Comparison of ENCODE assay signal across 8 cellular contexts in genomic region chrX:19543951-19544359, GRCh38. TPM values are rescaled to one million over a fixed set of nuclear protein-coding genes. Genes with fewer than 3 reads are reported as not detected.
"Had no signal": no experiment of that assay in that cellular context is flagged by ENCODE, and none has a peak within 500 bp of the region (broad histone marks: within the 10 kb centered on the region; RNA-seq: fewer than 3 reads in every experiment).

No MANE protein-coding gene starts in this region.

- H3K4me1 Mint-ChIP-seq: mesothelial cell of epicardium had no signal

- H3K36me3 Mint-ChIP-seq: type B pancreatic cell had no signal

- H3K27ac Mint-ChIP-seq: mesothelial cell of epicardium, type B pancreatic cell had no signal

- H3K27me3 ChIP-seq: esophagus squamous epithelium had no signal

- H3K9me3 ChIP-seq: esophagus squamous epithelium, prostate gland had no signal

- FAIRE-seq: colon had no signal

- H3K4me1 ChIP-seq: esophagus squamous epithelium, prostate gland had no signal

- H3K4me3 ChIP-seq: esophagus squamous epithelium, prostate gland had no signal

- H3K4me3 Mint-ChIP-seq: mesothelial cell of epicardium, type B pancreatic cell had no signal

- DNase-seq: activated effector memory CD4-positive, alpha-beta T cell treated with Interleukin-2 at 50 U/mL for 16 hours; esophagus squamous epithelium; kidney had no signal

- H3K27ac ChIP-seq: esophagus squamous epithelium, prostate gland had no signal

- H3K9me3 Mint-ChIP-seq: activated naive CD4-positive, alpha-beta T cell treated with anti-CD3 and anti-CD28 coated beads, Interleukin-2, amount 50 U/mL, for 72 hours; type B pancreatic cell had no signal

- H3K36me3 ChIP-seq: esophagus squamous epithelium, prostate gland had no signal

RNA-seq across cellular contexts. Expression of gene MAP3K15, which starts 28.6 kb away (rescaled TPM):
- total RNA-seq: esophagus squamous epithelium had no signal
